In the genomic region with DNA sequence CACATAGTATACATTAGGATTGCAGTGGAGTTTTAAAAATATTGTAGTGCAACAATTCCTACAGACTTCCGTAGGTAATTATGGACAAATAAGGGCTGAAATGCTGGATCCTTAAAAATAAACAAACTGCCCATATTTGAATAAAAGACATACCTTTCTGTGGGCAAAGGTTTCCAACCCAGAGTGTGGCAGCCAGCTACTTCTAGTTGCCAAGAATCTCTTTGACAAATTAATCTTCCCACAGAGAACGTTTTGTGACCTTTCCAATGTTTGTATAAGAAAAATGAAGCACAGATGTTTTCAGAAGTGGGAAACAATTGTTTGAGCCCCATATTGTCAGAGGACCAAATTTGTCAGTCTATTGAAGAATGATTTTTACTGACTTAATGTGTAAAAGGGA, we compare ENCODE assay signal across 16 cellular contexts. TPM values are rescaled to one million over a fixed set of nuclear protein-coding genes. Genes with fewer than 3 reads are reported as not detected.
A peak's percentile ranks its signal among the peaks of the same experiment; 100 is the strongest.
DNase-seq lines count a peak whose midpoint lies in the region; ATAC-seq, FAIRE-seq and TF ChIP-seq lines count a peak whose summit lies in the region.
"Had no signal": no experiment of that assay in that cellular context is flagged by ENCODE, and none has a peak within 500 bp of the region (broad histone marks: within the 10 kb centered on the region; RNA-seq: fewer than 3 reads in every experiment).

No MANE protein-coding gene starts in this region.

- no peak overlapping the region for H3K27ac ChIP-seq in hepatocyte
- H3K27ac ChIP-seq: C4-2B had no signal

- H3K4me1 ChIP-seq in adipocyte (ENCODE audit: control insufficient read depth, insufficient read depth, low read length) (peaks cover 8% of the 10 kb centered on the region), hepatocyte (ENCODE audit: insufficient read depth) (no peaks in the 10 kb centered on the region)

- no peaks in the 10 kb centered on the region for H3K36me3 ChIP-seq in adipocyte (ENCODE audit: control insufficient read depth, insufficient read depth, low read length, severe bottlenecking)
- no peaks in the 10 kb centered on the region for H3K36me3 ChIP-seq in hepatocyte (replicated peaks; ENCODE audit: insufficient read depth, low read depth)

- no peaks in the 10 kb centered on the region for H4K20me1 ChIP-seq in hepatocyte (ENCODE audit: insufficient read depth, poor library complexity, severe bottlenecking)

- no peak overlapping the region for H2AFZ ChIP-seq in hepatocyte

- H3K9ac ChIP-seq in adipocyte (ENCODE audit: low read length) = no peak overlapping the region

- H3K4me3 ChIP-seq in adipocyte (ENCODE audit: low read length) = no peak overlapping the region
- no peak overlapping the region for H3K4me3 ChIP-seq in hepatocyte

- H3K9me2 ChIP-seq in hepatocyte (replicated peaks; ENCODE audit: insufficient read depth) = no peaks in the 10 kb centered on the region

- no peak for TF ChIP-seq CTCF in hepatocyte (IDR thresholded peaks at IDR 0.05; ENCODE audit: poor library complexity)

- DNase-seq in EH (ENCODE audit: low read depth) = peak; percentile 14
- DNase-seq in adipocyte (ENCODE audit: low read depth) = peak; percentile 22
- peak; percentile 21 for DNase-seq in fibroblast of gingiva (ENCODE audit: low read depth)
- DNase-seq in kidney tubule cell (ENCODE audit: low spot score) = no peak
- DNase-seq in C1 segment of cervical spinal cord (lab: John Stamatoyannopoulos, UW) = no peak
- no peak for DNase-seq in hepatocyte (ENCODE audit: low spot score)
- DNase-seq: ACHN; CD4-positive, alpha-beta memory T cell; DMS153 had no signal

- ATAC-seq in HG03378 (IDR thresholded peaks at IDR 0.05; ENCODE audit: unreplicated experiment) = no peak
- ATAC-seq: HCT116 had no signal

- peaks cover 14% of the 10 kb centered on the region for H3K27me3 ChIP-seq in adipocyte (replicated peaks; ENCODE audit: control insufficient read depth, insufficient read depth, low read length)
- no peaks in the 10 kb centered on the region for H3K27me3 ChIP-seq in hepatocyte

- H3K79me2 ChIP-seq in hepatocyte = no peaks in the 10 kb centered on the region

- WGBS in hepatocyte (ENCODE audit: low lambda C conversion rate, missing lambda C conversion rate) = 43% methylated on average over 2 of the region's 2 CpGs

- FAIRE-seq in islet of Langerhans (lab: Jason Lieb, UNC) = peak; percentile 82
- FAIRE-seq: D721Med had no signal

- H3K9me3 ChIP-seq in adipocyte (ENCODE audit: control insufficient read depth, low read length) = peaks cover 6% of the 10 kb centered on the region
- no peaks in the 10 kb centered on the region for H3K9me3 ChIP-seq in hepatocyte (ENCODE audit: low read depth)

- no peak overlapping the region for H3K4me2 ChIP-seq in hepatocyte

RNA-seq across cellular contexts. Expression of a gene that starts 21.1 kb away (rescaled TPM):
- 3.7 and 6.1 TPM in 2 replicates for total RNA-seq in hepatocyte
- polyA plus RNA-seq in hepatocyte = 3.8 and 4.7 TPM in 2 replicates
- total RNA-seq: H4 had no signal

RNA-seq across cellular contexts. Expression of a gene that starts 22.9 kb away (rescaled TPM):
- total RNA-seq in hepatocyte = 0.20 TPM in 1 of 2 replicates, not detected in the other
- polyA plus RNA-seq in hepatocyte = 0.29 TPM in 1 of 2 replicates, not detected in the other
- total RNA-seq: B cell; CD4-positive, alpha-beta memory T cell; H4 had no signal
- polyA plus RNA-seq: CD4-positive, alpha-beta memory T cell had no signal

Comparison
In these comparisons a context has a peak if more than half of its experiments do, and no peak if none do; other contexts are left out.
1. DNase-seq: peak in EH (single experiment), adipocyte (single experiment) and fibroblast of gingiva (single experiment); none in kidney tubule cell (single experiment), C1 segment of cervical spinal cord (0 of 14) and hepatocyte (single experiment).